Comparison of ENCODE assay signal across 8 cellular contexts in the genomic region with DNA sequence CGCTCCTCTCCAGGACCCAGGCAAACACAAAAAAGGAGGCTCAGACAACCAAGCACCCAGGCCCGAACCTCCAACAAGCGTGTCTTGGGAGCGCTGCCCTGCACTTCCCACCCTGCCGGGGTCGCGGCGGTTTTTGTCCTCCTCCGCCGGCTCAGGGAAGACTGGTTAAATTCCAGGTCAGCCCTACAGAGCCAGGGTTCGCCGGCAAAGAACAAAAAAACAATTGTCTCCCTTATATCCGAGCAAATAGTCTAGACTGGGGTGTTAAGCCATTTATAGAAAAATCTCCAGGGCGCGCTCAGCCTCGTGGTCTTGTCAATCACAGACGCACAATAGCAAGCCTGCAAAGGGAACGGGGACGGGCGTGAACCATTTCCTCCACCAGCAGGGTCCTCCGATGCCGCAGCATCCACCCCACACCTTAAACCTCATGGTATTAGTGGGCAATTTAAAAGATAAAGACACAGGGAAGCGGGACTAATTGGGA. TPM values are rescaled to one million over a fixed set of nuclear protein-coding genes. Genes with fewer than 3 reads are reported as not detected.
DNase-seq lines count a peak whose midpoint lies in the region; ATAC-seq and TF ChIP-seq lines count a peak whose summit lies in the region.

No MANE protein-coding gene starts in this region.

- peaks cover 21 to 26% (median 23%) of the 10 kb centered on the region in 3 donors for H3K4me1 Mint-ChIP-seq in T-cell
- peaks cover 27% of the 10 kb centered on the region for H3K4me1 Mint-ChIP-seq in nephron progenitor cell

- peaks cover 0 to under 1% of the 10 kb centered on the region in 2 experiments for H3K36me3 ChIP-seq in SK-N-SH (replicated peaks in 1 of 2; ENCODE audit: control insufficient read depth in 1 of 2, insufficient read depth in 2 of 2, low read length in 1 of 2)

- H3K4me3 Mint-ChIP-seq in T-cell: peak overlapping the region; percentile 77 to 85 (median 77)
- H3K4me3 Mint-ChIP-seq in nephron progenitor cell: peak overlapping the region; percentile 89

- H3K9me3 Mint-ChIP-seq in T-cell (no peaks in the 10 kb centered on the region), nephron progenitor cell (no peaks in the 10 kb centered on the region)

- H3K4me3 ChIP-seq in fibroblast of pulmonary artery (replicated peaks; ENCODE audit: low read depth, low read length) (peak overlapping the region; percentile 55), SK-N-SH (ENCODE audit: low read depth in 2 of 2, low read length in 1 of 2) (no peak overlapping the region)

- no peaks in the 10 kb centered on the region for H3K9me3 ChIP-seq in SK-N-SH

- DNase-seq in Ammon's horn (ENCODE audit: low spot score): peak; percentile 83
- no peak for DNase-seq in T-cell
- DNase-seq in fibroblast of pulmonary artery (ENCODE audit: low read depth): no peak
- peak; percentile 37 for DNase-seq in nephron progenitor cell
- no peak for DNase-seq in SK-N-SH
- no peak for DNase-seq in cerebellum (ENCODE audit: low spot score)
- DNase-seq in HuH-7.5 (ENCODE audit: low spot score): no peak
- DNase-seq in NCI-H1694 treated with DMSO at 0.1 percent for 48 hours (lab: John Stamatoyannopoulos, UW): no peak

- H3F3A ChIP-seq in SK-N-SH (replicated peaks; ENCODE audit: insufficient read depth): peaks cover 32% of the 10 kb centered on the region

- POLR2A ChIA-PET in T-cell (lab: Charles Lee): no interaction called here
- POLR2A ChIA-PET in SK-N-SH (lab: Yijun Ruan, JAX): no interaction called here

- no peaks in the 10 kb centered on the region for H3K9me2 ChIP-seq in SK-N-SH

- TF ChIP-seq CTCF in fibroblast of pulmonary artery (IDR thresholded peaks at IDR 0.05; ENCODE audit: low read length, missing control alignments) (no peak), nephron progenitor cell (IDR thresholded peaks at IDR 0.05) (no peak), SK-N-SH (IDR thresholded peaks at IDR 0.05) (no peak)

- CTCF ChIA-PET in T-cell (lab: Charles Lee) (no interaction called here), SK-N-SH (lab: Yijun Ruan, JAX) (no interaction called here)

- 0 out of 2 replicates have a peak, but pooled peaks cover 5% of the 10 kb centered on the region for H4K20me1 ChIP-seq in SK-N-SH (ENCODE audit: insufficient read depth)

- H3K4me1 ChIP-seq in SK-N-SH (ENCODE audit: control insufficient read depth in 1 of 2, insufficient read depth in 2 of 2, low read depth in 1 of 2, low read length in 1 of 2): peaks cover 6 to 36% of the 10 kb centered on the region in 2 experiments; a peak in 3 of 4 replicates

- no peak overlapping the region for H2AFZ ChIP-seq in SK-N-SH (ENCODE audit: low read depth)

- no peak overlapping the region for H3K27ac Mint-ChIP-seq in T-cell
- H3K27ac Mint-ChIP-seq in nephron progenitor cell: no peak overlapping the region

- H3K4me2 ChIP-seq in SK-N-SH: no peak overlapping the region

- H3K79me2 ChIP-seq in SK-N-SH (ENCODE audit: insufficient read depth): peaks cover 90% of the 10 kb centered on the region

- WGBS in SK-N-SH (ENCODE audit: low lambda C conversion rate): 96% methylated on average over 23 of the region's 23 CpGs

- H3K27me3 Mint-ChIP-seq in T-cell: peaks cover 19 to 21% of the 10 kb centered on the region in 2 donors
- H3K27me3 Mint-ChIP-seq in nephron progenitor cell (ENCODE audit: low read depth, poor library complexity): peaks cover 12% of the 10 kb centered on the region

- no peak for TF ChIP-seq RAD21 in SK-N-SH (IDR thresholded peaks at IDR 0.05; ENCODE audit: low read length)

- peak overlapping the region in 1 of 2 experiments; percentile 90; a peak in 2 of 4 replicates for H3K27ac ChIP-seq in SK-N-SH (ENCODE audit: low read depth in 2 of 2, low read length in 1 of 2)

- no peak for ATAC-seq in T-cell (replicated peaks in 1 of 4)

- TF ChIP-seq EP300 in SK-N-SH (IDR thresholded peaks at IDR 0.05; ENCODE audit: borderline replicate concordance in 1 of 2, low read depth in 1 of 2, low read length in 1 of 2): no peak

- no peaks in the 10 kb centered on the region for H3K27me3 ChIP-seq in SK-N-SH (ENCODE audit: insufficient read depth)

- no peaks in the 10 kb centered on the region for H3K36me3 Mint-ChIP-seq in T-cell
- H3K36me3 Mint-ChIP-seq in nephron progenitor cell (ENCODE audit: low read depth): peaks cover 27% of the 10 kb centered on the region

- no peak overlapping the region; the same call in 1 of the 2 replicates for H3K9ac ChIP-seq in SK-N-SH

TF ChIP-seq in SK-N-SH, 30 proteins besides CTCF, POLR2A, EP300 and RAD21:
- TF ChIP-seq NFIC (IDR thresholded peaks at IDR 0.05; ENCODE audit: borderline replicate concordance) (no peak), RCOR1 (IDR thresholded peaks at IDR 0.05; ENCODE audit: low read length) (no peak), RFX5 (IDR thresholded peaks at IDR 0.05; ENCODE audit: low read length) (no peak), RXRA (IDR thresholded peaks at IDR 0.05; ENCODE audit: borderline replicate concordance, low read depth) (no peak), FOXJ3 (CRISPR knock-in tag; IDR thresholded peaks at IDR 0.05) (no peak), NRF1 (IDR thresholded peaks at IDR 0.05; ENCODE audit: low read depth, low read length) (no peak), CHD2 (IDR thresholded peaks at IDR 0.05; ENCODE audit: low read length, partially characterized antibody) (no peak), GATA2 (CRISPR knock-in tag; IDR thresholded peaks at IDR 0.05) (no peak), TAF1 (IDR thresholded peaks at IDR 0.05; ENCODE audit: borderline replicate concordance, low read depth, low read length) (no peak), POLR2AphosphoS5 (IDR thresholded peaks at IDR 0.05; ENCODE audit: low read depth, low read length) (no peak), FOXM1 (IDR thresholded peaks at IDR 0.05; ENCODE audit: low read depth) (no peak), YY1 (IDR thresholded peaks at IDR 0.05; ENCODE audit: low read depth) (no peak), TCF12 (IDR thresholded peaks at IDR 0.05) (no peak), JUND (IDR thresholded peaks at IDR 0.05) (no peak)
- TF ChIP-seq, protein P1, sequence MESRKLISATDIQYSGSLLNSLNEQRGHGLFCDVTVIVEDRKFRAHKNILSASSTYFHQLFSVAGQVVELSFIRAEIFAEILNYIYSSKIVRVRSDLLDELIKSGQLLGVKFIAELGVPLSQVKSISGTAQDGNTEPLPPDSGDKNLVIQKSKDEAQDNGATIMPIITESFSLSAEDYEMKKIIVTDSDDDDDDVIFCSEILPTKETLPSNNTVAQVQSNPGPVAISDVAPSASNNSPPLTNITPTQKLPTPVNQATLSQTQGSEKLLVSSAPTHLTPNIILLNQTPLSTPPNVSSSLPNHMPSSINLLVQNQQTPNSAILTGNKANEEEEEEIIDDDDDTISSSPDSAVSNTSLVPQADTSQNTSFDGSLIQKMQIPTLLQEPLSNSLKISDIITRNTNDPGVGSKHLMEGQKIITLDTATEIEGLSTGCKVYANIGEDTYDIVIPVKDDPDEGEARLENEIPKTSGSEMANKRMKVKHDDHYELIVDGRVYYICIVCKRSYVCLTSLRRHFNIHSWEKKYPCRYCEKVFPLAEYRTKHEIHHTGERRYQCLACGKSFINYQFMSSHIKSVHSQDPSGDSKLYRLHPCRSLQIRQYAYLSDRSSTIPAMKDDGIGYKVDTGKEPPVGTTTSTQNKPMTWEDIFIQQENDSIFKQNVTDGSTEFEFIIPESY (IDR thresholded peaks at IDR 0.05; ENCODE audit: borderline replicate concordance, low read depth): no peak
- TF ChIP-seq, protein P2, sequence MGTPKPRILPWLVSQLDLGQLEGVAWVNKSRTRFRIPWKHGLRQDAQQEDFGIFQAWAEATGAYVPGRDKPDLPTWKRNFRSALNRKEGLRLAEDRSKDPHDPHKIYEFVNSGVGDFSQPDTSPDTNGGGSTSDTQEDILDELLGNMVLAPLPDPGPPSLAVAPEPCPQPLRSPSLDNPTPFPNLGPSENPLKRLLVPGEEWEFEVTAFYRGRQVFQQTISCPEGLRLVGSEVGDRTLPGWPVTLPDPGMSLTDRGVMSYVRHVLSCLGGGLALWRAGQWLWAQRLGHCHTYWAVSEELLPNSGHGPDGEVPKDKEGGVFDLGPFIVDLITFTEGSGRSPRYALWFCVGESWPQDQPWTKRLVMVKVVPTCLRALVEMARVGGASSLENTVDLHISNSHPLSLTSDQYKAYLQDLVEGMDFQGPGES (IDR thresholded peaks at IDR 0.05; ENCODE audit: low read depth, low read length): no peak
- TF ChIP-seq, protein P3, sequence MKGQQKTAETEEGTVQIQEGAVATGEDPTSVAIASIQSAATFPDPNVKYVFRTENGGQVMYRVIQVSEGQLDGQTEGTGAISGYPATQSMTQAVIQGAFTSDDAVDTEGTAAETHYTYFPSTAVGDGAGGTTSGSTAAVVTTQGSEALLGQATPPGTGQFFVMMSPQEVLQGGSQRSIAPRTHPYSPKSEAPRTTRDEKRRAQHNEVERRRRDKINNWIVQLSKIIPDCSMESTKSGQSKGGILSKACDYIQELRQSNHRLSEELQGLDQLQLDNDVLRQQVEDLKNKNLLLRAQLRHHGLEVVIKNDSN (IDR thresholded peaks at IDR 0.05; ENCODE audit: borderline replicate concordance, low read depth): no peak
- TF ChIP-seq, protein P4, sequence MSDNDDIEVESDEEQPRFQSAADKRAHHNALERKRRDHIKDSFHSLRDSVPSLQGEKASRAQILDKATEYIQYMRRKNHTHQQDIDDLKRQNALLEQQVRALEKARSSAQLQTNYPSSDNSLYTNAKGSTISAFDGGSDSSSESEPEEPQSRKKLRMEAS (IDR thresholded peaks at IDR 0.05; ENCODE audit: low read depth): no peak

RNA-seq across cellular contexts. Expression of a gene that starts 46.9 kb away (rescaled TPM):
- total RNA-seq in T-cell: 1 to 10 TPM; 1.2 to 4.2 (median 3.2) TPM
- 7.7 and 9.1 TPM in 2 replicates for polyA plus RNA-seq in SK-N-SH (2012; rRNA removed)
- 12.2 and 12.4 TPM in 2 replicates for polyA plus RNA-seq in SK-N-SH (2012; cell fraction: cytosol; rRNA removed)
- polyA plus RNA-seq in SK-N-SH (2012; cell fraction: nucleus; rRNA removed): 7.0 and 12.2 TPM in 2 replicates
- total RNA-seq in cerebellum: 50.1 TPM

Comparison
In these comparisons a context has a peak if more than half of its experiments do, and no peak if none do; other contexts are left out.
1. DNase-seq: peak in Ammon's horn (single experiment) and nephron progenitor cell (single experiment); none in T-cell (0 of 34), fibroblast of pulmonary artery (single experiment), SK-N-SH (single experiment), cerebellum (single experiment), HuH-7.5 (single experiment) and NCI-H1694 treated with DMSO at 0.1 percent for 48 hours (single experiment).